In genomic region chr1:147246044-147246690, GRCh38 we compare ENCODE assay signal across 23 cellular contexts. TPM values are rescaled to one million over a fixed set of nuclear protein-coding genes. Genes with fewer than 3 reads are reported as not detected.
DNase-seq lines count a peak whose midpoint lies in the region; ATAC-seq, FAIRE-seq and TF ChIP-seq lines count a peak whose summit lies in the region.
"Had no signal": no experiment of that assay in that cellular context is flagged by ENCODE, and none has a peak within 500 bp of the region (broad histone marks: within the 10 kb centered on the region; RNA-seq: fewer than 3 reads in every experiment).

No MANE protein-coding gene starts in this region.

- no peak for TF ChIP-seq POLR2A in K562 (conservative IDR thresholded peaks at IDR 0.05)
- TF ChIP-seq POLR2A in thyroid gland (IDR thresholded peaks at IDR 0.05), result no peak

- peaks cover 0 to 41% (median 18%) of the 10 kb centered on the region in 11 experiments; a peak in 12 of 22 replicates for H3K36me3 ChIP-seq in BLaER1 treated with 17β-estradiol and CSF1 and Interleukin-3, amounts not matched to agents 10 nM and 100 nM
- H3K36me3 ChIP-seq in DOHH2 (ENCODE audit: control insufficient read depth, low read length), result peaks cover 21% of the 10 kb centered on the region
- peaks cover 16% of the 10 kb centered on the region; the same call in 1 of the 3 replicates for H3K36me3 ChIP-seq in K562 (ENCODE audit: control insufficient read depth, insufficient read depth, low read length)
- no peaks in the 10 kb centered on the region for H3K36me3 ChIP-seq in thyroid gland
- H3K36me3 ChIP-seq: heart right ventricle, tibial nerve had no signal

- peak overlapping the region in 1 of 11 experiments; percentile 21; a peak in 1 of 22 replicates for H3K9ac ChIP-seq in BLaER1 treated with 17β-estradiol and CSF1 and Interleukin-3, amounts not matched to agents 10 nM and 100 nM
- peak overlapping the region in 1 of 2 experiments; percentile 93; a peak in 2 of 4 replicates for H3K9ac ChIP-seq in K562 (ENCODE audit: insufficient read depth in 1 of 2, low read depth in 2 of 2, low read length in 2 of 2)

- CTCF ChIA-PET in K562 (lab: Yijun Ruan, JAX; ENCODE audit: low intra/inter-chr PET ratio), result no interaction called here

- H3K4me3 Mint-ChIP-seq in T-helper 17 cell, result no peak overlapping the region

- H3K9me2 ChIP-seq in DOHH2 (replicated peaks; ENCODE audit: control insufficient read depth, low read length), result no peaks in the 10 kb centered on the region

- no peaks in the 10 kb centered on the region for H3K9me1 ChIP-seq in K562 (ENCODE audit: control insufficient read depth, insufficient read depth, low read length)

- ATAC-seq in T-helper 17 cell (no peak), K562 (no peak), HG03175 (IDR thresholded peaks at IDR 0.05; ENCODE audit: unreplicated experiment) (no peak), HG02885 (IDR thresholded peaks at IDR 0.05; ENCODE audit: poor library complexity, unreplicated experiment) (no peak)
- ATAC-seq: HCT116; heart right ventricle; left colon; stimulated activated naive B cell treated with anti-CD40 and anti-IgM and Interleukin-4, amounts not matched to agents 10 μg/mL and 1 μg/mL and 100 μg/mL, for 72 hours had no signal

- peaks cover 39% of the 10 kb centered on the region for H3K4me1 Mint-ChIP-seq in T-helper 17 cell

- H3F3A ChIP-seq in DOHH2 (ENCODE audit: control insufficient read depth, insufficient read depth), result no peaks in the 10 kb centered on the region

- peaks cover 87% of the 10 kb centered on the region for H3K79me2 ChIP-seq in DOHH2 (ENCODE audit: control insufficient read depth, low read length)
- peaks cover 86% of the 10 kb centered on the region for H3K79me2 ChIP-seq in K562 (ENCODE audit: control insufficient read depth, insufficient read depth, low read length)

- peaks cover 40 to 61% (median 54%) of the 10 kb centered on the region in 10 experiments for H3K4me1 ChIP-seq in BLaER1 treated with 17β-estradiol and CSF1 and Interleukin-3, amounts not matched to agents 10 nM and 100 nM
- H3K4me1 ChIP-seq in DOHH2 (ENCODE audit: control insufficient read depth, low read length) (peaks cover 49% of the 10 kb centered on the region), K562 (replicated peaks in 1 of 2; ENCODE audit: control insufficient read depth in 2 of 2, insufficient read depth in 2 of 2, low read length in 2 of 2) (peaks cover 11 to 32% of the 10 kb centered on the region in 2 experiments), thyroid gland (peaks cover 7 to 8% of the 10 kb centered on the region in 2 donors)

- no peak for TF ChIP-seq RAD21 in K562 (CRISPR knock-in tag; conservative IDR thresholded peaks at IDR 0.05 in 1 of 2, IDR thresholded peaks at IDR 0.05 in 1 of 2)

- H3K27me3 ChIP-seq in BLaER1 treated with 17β-estradiol and CSF1 and Interleukin-3, amounts not matched to agents 10 nM and 100 nM, result no peaks in the 10 kb centered on the region
- no peaks in the 10 kb centered on the region for H3K27me3 ChIP-seq in DOHH2 (ENCODE audit: control insufficient read depth, low read length)
- no peaks in the 10 kb centered on the region for H3K27me3 ChIP-seq in K562 (ENCODE audit: control insufficient read depth in 2 of 2, insufficient read depth in 2 of 2, low read length in 2 of 2)
- no peaks in the 10 kb centered on the region for H3K27me3 ChIP-seq in thyroid gland
- H3K27me3 ChIP-seq: heart right ventricle, tibial nerve had no signal

- no peak overlapping the region for H2AFZ ChIP-seq in K562 (ENCODE audit: low read depth, low read length)

- POLR2A ChIA-PET in K562 (lab: Yijun Ruan, JAX), result interaction anchor here (0.6 to 4.2 kb wide), 3 partner anchors 9 to 162 kb away, joined by 3 to 26 read pairs (median 4); no protein-coding TSS in a partner anchor

- H4K20me1 ChIP-seq in BLaER1 treated with 17β-estradiol and CSF1 and Interleukin-3, amounts not matched to agents 10 nM and 100 nM, result peaks cover 0 to 79% (median 63%) of the 10 kb centered on the region in 11 experiments; a peak in 18 of 22 replicates
- H4K20me1 ChIP-seq in DOHH2 (ENCODE audit: control insufficient read depth, insufficient read depth, low read depth, low read length) (peaks cover 34% of the 10 kb centered on the region), K562 (replicated peaks; ENCODE audit: control insufficient read depth, insufficient read depth, low read length) (peaks cover 5% of the 10 kb centered on the region; the same call in 1 of the 2 replicates)

- BruUV-seq in K562 (replicated peaks; lab: Mats Ljungman, UMichigan), result no TSS peak

- peaks cover 0 to 33% (median 21%) of the 10 kb centered on the region in 11 experiments; a peak in 14 of 22 replicates for H3K9me3 ChIP-seq in BLaER1 treated with 17β-estradiol and CSF1 and Interleukin-3, amounts not matched to agents 10 nM and 100 nM (replicated peaks in 1 of 11)
- no peaks in the 10 kb centered on the region for H3K9me3 ChIP-seq in DOHH2 (ENCODE audit: control insufficient read depth, insufficient read depth, low read length)
- no peaks in the 10 kb centered on the region for H3K9me3 ChIP-seq in T-helper 17 cell (ENCODE audit: control insufficient read depth, low read length, poor library complexity, severe bottlenecking)
- H3K9me3 ChIP-seq in K562 (replicated peaks; ENCODE audit: control insufficient read depth, insufficient read depth, low read depth, low read length), result no peaks in the 10 kb centered on the region
- no peaks in the 10 kb centered on the region for H3K9me3 ChIP-seq in thyroid gland
- H3K9me3 ChIP-seq: heart right ventricle, tibial nerve had no signal

- no peaks in the 10 kb centered on the region for H3K27me3 Mint-ChIP-seq in T-helper 17 cell
- H3K27me3 Mint-ChIP-seq: CD4-positive, alpha-beta memory T cell; stimulated activated naive B cell treated with anti-CD40 and anti-IgM and Interleukin-4, amounts not matched to agents 10 μg/mL and 1 μg/mL and 100 μg/mL, for 72 hours had no signal

- 38% methylated on average over 2 of the region's 2 CpGs for WGBS in K562 (ENCODE audit: insufficient coverage, low coverage, missing lambda C conversion rate)
- WGBS in thyroid gland, 2 donors, result 65 to 77% methylated on average over 2 of the region's 2 CpGs

- FAIRE-seq in K562 (lab: Jason Lieb, UNC), result no peak
- FAIRE-seq: bronchial epithelial cell, small intestine had no signal

- H3K27ac ChIP-seq in BLaER1 treated with 17β-estradiol and CSF1 and Interleukin-3, amounts not matched to agents 10 nM and 100 nM, result peak overlapping the region in 4 of 11 experiments; percentile 10 to 79 (median 30); a peak in 5 of 22 replicates
- H3K27ac ChIP-seq in DOHH2 (ENCODE audit: low read depth, low read length) (no peak overlapping the region), K562 (ENCODE audit: extremely low read depth, low read depth, low read length) (peak overlapping the region; percentile 86), thyroid gland (no peak overlapping the region)
- H3K27ac ChIP-seq: coronary artery, heart right ventricle, tibial nerve had no signal

- in situ Hi-C loops in K562 (cut with MboI), result no loop called here

- peaks cover 5% of the 10 kb centered on the region for H3K36me3 Mint-ChIP-seq in T-helper 17 cell (ENCODE audit: low read depth)

- TF ChIP-seq EP300 in K562 (IDR thresholded peaks at IDR 0.05; ENCODE audit: low read length), result no peak

- H3K4me3 ChIP-seq in BLaER1 treated with 17β-estradiol and CSF1 and Interleukin-3, amounts not matched to agents 10 nM and 100 nM, result no peak overlapping the region
- H3K4me3 ChIP-seq in DOHH2 (ENCODE audit: low read length) (no peak overlapping the region), K562 (no peak overlapping the region; the same call in 1 of the 2 replicates), thyroid gland (replicated peaks in 1 of 3) (no peak overlapping the region)
- H3K4me3 ChIP-seq: coronary artery, heart right ventricle, tibial nerve had no signal

- no peak for TF ChIP-seq CTCF in DOHH2 (IDR thresholded peaks at IDR 0.05; ENCODE audit: low read depth, low read length, poor library complexity, severe bottlenecking)
- TF ChIP-seq CTCF in K562 (IDR thresholded peaks at IDR 0.05 in 2 of 3, conservative IDR thresholded peaks at IDR 0.05 in 1 of 3; ENCODE audit: insufficient read depth in 2 of 3, low read depth in 1 of 3, low read length in 3 of 3), result no peak
- no peak for TF ChIP-seq CTCF in thyroid gland (IDR thresholded peaks at IDR 0.05)

- H3K4me2 ChIP-seq in BLaER1 treated with 17β-estradiol and CSF1 and Interleukin-3, amounts not matched to agents 10 nM and 100 nM, result peak overlapping the region in 8 of 11 experiments; percentile 69 to 99 (median 88); a peak in 16 of 22 replicates
- H3K4me2 ChIP-seq in DOHH2 (ENCODE audit: low read length), result peak overlapping the region; percentile 36
- peak overlapping the region; percentile 86 for H3K4me2 ChIP-seq in K562 (ENCODE audit: insufficient read depth, low read length)

- H3K27ac Mint-ChIP-seq in T-helper 17 cell, result peak overlapping the region; percentile 43

- DNase-seq in T-helper 17 cell (no peak), K562 (ENCODE audit: extremely low read depth in 1 of 4, low spot score in 3 of 4) (no peak), thyroid gland (no peak), head of caudate nucleus (no peak)
- DNase-seq: activated effector memory CD4-positive, alpha-beta T cell treated with Interleukin-2 at 50 U/mL for 16 hours; CD4-positive, alpha-beta memory T cell; DMS53; heart right ventricle; left colon; mesendoderm; NCI-H2107; stimulated activated CD4-positive, alpha-beta T cell treated with anti-CD3 and anti-CD28 coated beads, Interleukin-2, amount 100 ng/mL, for 24 hours; stimulated activated naive B cell treated with anti-CD40 and anti-IgM and Interleukin-4, amounts not matched to agents 10 μg/mL and 1 μg/mL and 100 μg/mL, for 72 hours; T-helper 9 cell had no signal

- intact Hi-C loops in K562 (cut with micrococcal nuclease), result no loop called here
- intact Hi-C loops in thyroid gland (cut with DNase I), result no loop called here
- intact Hi-C loops in head of caudate nucleus (cut with DNase I), result no loop called here

RNA-seq across cellular contexts. Expression of gene CHD1L, which starts 3.7 kb away (rescaled TPM):
- total RNA-seq in T-helper 17 cell, result 10 to 100 TPM; 29.0 to 29.3 TPM
- 63.2 and 127 TPM in 2 replicates for total RNA-seq in K562 (2011; cell fraction: chromatin; rRNA removed; ENCODE audit: low replicate concordance)
- total RNA-seq in K562 (2011; cell fraction: nucleolus; rRNA removed), result 24.7 and 31.3 TPM in 2 replicates
- 38.4 and 43.6 TPM in 2 replicates for total RNA-seq in K562 (2011; cell fraction: nucleoplasm; rRNA removed)
- 48.0 and 50.0 TPM in 2 replicates for total RNA-seq in K562 (2014; rRNA removed)
- total RNA-seq in K562 (2014; rRNA removed; fragmentation: Illumina TruSeq; extraction: Trizol), result 66.4 and 70.5 TPM in 2 replicates
- total RNA-seq in K562 (2015; rRNA removed; fragmentation: Illumina TruSeq; extraction: Trizol), result 56.7 and 59.1 TPM in 2 replicates
- 55.3 and 59.3 TPM in 2 replicates for total RNA-seq in K562 (2021)
- 60.4 and 93.3 TPM in 2 replicates for polyA plus RNA-seq in K562 (2011; rRNA removed)
- 19.1 and 31.4 TPM in 2 replicates for polyA plus RNA-seq in K562 (2011; cell fraction: cytosol; rRNA removed)
- 75.8 and 85.1 TPM in 2 replicates for polyA plus RNA-seq in K562 (2011; cell fraction: nucleus; rRNA removed)
- polyA plus RNA-seq in K562 (2012), result 39.4 and 46.9 TPM in 2 replicates
- polyA plus RNA-seq in K562 (2014; fragmentation: Illumina TruSeq; extraction: Trizol), result 51.8 and 57.5 TPM in 2 replicates
- 10 to 100 TPM; 25.0 to 38.9 TPM for polyA plus RNA-seq in K562 (2014; fragmentation: Nextera tagmentation; extraction: Ambion mirVana)
- polyA plus RNA-seq in K562 (2014; rRNA removed), result 64.6 and 66.2 TPM in 2 replicates
- polyA minus RNA-seq in K562 (2011; rRNA and poly(A)+ RNA removed), result 55.1 and 62.4 TPM in 2 replicates
- 19.7 and 29.3 TPM in 2 replicates for polyA minus RNA-seq in K562 (2011; cell fraction: cytosol; rRNA and poly(A)+ RNA removed)
- polyA minus RNA-seq in K562 (2011; cell fraction: nucleus; rRNA and poly(A)+ RNA removed), result 29.9 and 37.3 TPM in 2 replicates
- 10 to 100 TPM; 16.5 to 22.2 (median 17.3) TPM for total RNA-seq in thyroid gland

RNA-seq across cellular contexts. Expression of gene FMO5, which starts 21.0 kb away (rescaled TPM):
- total RNA-seq in T-helper 17 cell (1 to 10 TPM; 1.7 to 1.9 TPM), K562 (2014; rRNA removed) (0.08 TPM in 1 of 2 replicates, not detected in the other), K562 (2014; rRNA removed; fragmentation: Illumina TruSeq; extraction: Trizol) (0.22 and 0.51 TPM in 2 replicates), K562 (2015; rRNA removed; fragmentation: Illumina TruSeq; extraction: Trizol) (0.60 and 0.69 TPM in 2 replicates), K562 (2021) (0.22 and 0.25 TPM in 2 replicates), thyroid gland (1 to 10 TPM; 1.7 to 9.1 (median 3.3) TPM)
- total RNA-seq in K562 (2011; cell fraction: chromatin; rRNA removed; ENCODE audit: low replicate concordance), result not detected in 2 replicates
- total RNA-seq in K562 (2011; cell fraction: nucleolus; rRNA removed), result 0.17 TPM in 1 of 2 replicates, not detected in the other
- 0.22 TPM in 1 of 2 replicates, not detected in the other for total RNA-seq in K562 (2011; cell fraction: nucleoplasm; rRNA removed)
- polyA plus RNA-seq in K562 (2011; rRNA removed) (0.11 and 0.13 TPM in 2 replicates), K562 (2014; fragmentation: Illumina TruSeq; extraction: Trizol) (0.29 and 0.40 TPM in 2 replicates), K562 (2014; fragmentation: Nextera tagmentation; extraction: Ambion mirVana) (under 1 TPM; 0.11 to 0.15 TPM), K562 (2014; rRNA removed) (0.04 and 0.16 TPM in 2 replicates)
- polyA plus RNA-seq in K562 (2011; cell fraction: cytosol; rRNA removed), result not detected in 2 replicates
- polyA plus RNA-seq in K562 (2011; cell fraction: nucleus; rRNA removed), result 0.13 and 0.29 TPM in 2 replicates
- polyA plus RNA-seq in K562 (2012), result 0.52 and 0.57 TPM in 2 replicates
- polyA minus RNA-seq in K562 (2011; rRNA and poly(A)+ RNA removed), result 0.09 TPM in 1 of 2 replicates, not detected in the other
- polyA minus RNA-seq in K562 (2011; cell fraction: cytosol; rRNA and poly(A)+ RNA removed), result not detected in 2 replicates
- polyA minus RNA-seq in K562 (2011; cell fraction: nucleus; rRNA and poly(A)+ RNA removed), result 0.11 and 0.27 TPM in 2 replicates
- total RNA-seq: bronchial epithelial cell had no signal

Comparison
In these comparisons a context has a peak if more than half of its experiments do, and no peak if none do; other contexts are left out.
1. H3K4me2 ChIP-seq: peak in every context shown above with its lines; median percentile 88 in BLaER1 treated with 17β-estradiol and CSF1 and Interleukin-3, amounts not matched to agents 10 nM and 100 nM; 86 in K562; 36 in DOHH2.